ENCODE assay signal across 13 cellular contexts in the genomic region with DNA sequence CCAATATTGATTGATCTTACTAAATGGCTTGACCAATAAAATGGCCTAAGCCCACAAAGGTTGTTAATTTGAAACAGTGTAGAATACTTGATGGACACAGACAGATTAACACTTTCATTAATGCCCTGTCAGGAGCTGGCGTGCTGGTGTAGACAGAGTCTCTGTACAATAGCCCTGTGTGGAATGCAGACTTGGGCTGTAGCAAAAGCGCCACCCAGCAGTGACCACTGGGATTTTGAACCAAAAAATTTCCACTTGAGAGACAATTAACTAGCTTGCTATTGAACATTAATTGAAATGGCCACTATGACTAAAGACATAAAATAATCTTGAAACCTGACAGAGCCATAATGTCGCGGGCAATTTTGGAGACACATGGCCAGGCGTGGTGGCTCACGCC. TPM values are rescaled to one million over a fixed set of nuclear protein-coding genes. Genes with fewer than 3 reads are reported as not detected.
DNase-seq lines count a peak whose midpoint lies in the region; ATAC-seq and TF ChIP-seq lines count a peak whose summit lies in the region.
"Had no signal": no experiment of that assay in that cellular context is flagged by ENCODE, and none has a peak within 500 bp of the region (broad histone marks: within the 10 kb centered on the region; RNA-seq: fewer than 3 reads in every experiment).

No MANE protein-coding gene starts in this region.

- no peak overlapping the region for H2AFZ ChIP-seq in hepatocyte

- no peak overlapping the region for H3K27ac Mint-ChIP-seq in mesothelial cell of epicardium
- H3K27ac Mint-ChIP-seq: activated T-cell treated with anti-CD3 and anti-CD28 coated beads, Interleukin-2, amount 50 U/mL, for 24 hours had no signal

- H3K36me3 ChIP-seq in WERI-Rb-1 (no peaks in the 10 kb centered on the region), hepatocyte (replicated peaks; ENCODE audit: insufficient read depth, low read depth) (no peaks in the 10 kb centered on the region), stomach (no peaks in the 10 kb centered on the region)
- H3K36me3 ChIP-seq: suprapubic skin had no signal

- H3K36me3 Mint-ChIP-seq in mesothelial cell of epicardium, result no peaks in the 10 kb centered on the region

- TF ChIP-seq EP300 in stomach (IDR thresholded peaks at IDR 0.05), result no peak

- H4K20me1 ChIP-seq in hepatocyte (ENCODE audit: insufficient read depth, poor library complexity, severe bottlenecking), result no peaks in the 10 kb centered on the region

- H3K4me1 ChIP-seq in hepatocyte (ENCODE audit: insufficient read depth) (no peaks in the 10 kb centered on the region), stomach (no peaks in the 10 kb centered on the region)
- H3K4me1 ChIP-seq: body of pancreas, suprapubic skin had no signal

- H3K4me3 ChIP-seq in AG09309 (ENCODE audit: control insufficient read depth, low read depth, low read length), result no peak overlapping the region
- no peak overlapping the region for H3K4me3 ChIP-seq in WERI-Rb-1 (ENCODE audit: low read depth, low read length)
- H3K4me3 ChIP-seq in hepatocyte, result no peak overlapping the region
- H3K4me3 ChIP-seq in stomach, result no peak overlapping the region
- H3K4me3 ChIP-seq: body of pancreas, suprapubic skin had no signal

- no peaks in the 10 kb centered on the region for H3K9me3 ChIP-seq in WERI-Rb-1 (ENCODE audit: severe bottlenecking)
- H3K9me3 ChIP-seq in hepatocyte (ENCODE audit: low read depth), result no peaks in the 10 kb centered on the region
- no peaks in the 10 kb centered on the region for H3K9me3 ChIP-seq in stomach
- H3K9me3 ChIP-seq: body of pancreas, suprapubic skin had no signal

- TF ChIP-seq CTCF in AG09309 (IDR thresholded peaks at IDR 0.05; ENCODE audit: control insufficient read depth, insufficient read depth, low read depth, low read length, missing control alignments), result peak; percentile 30
- TF ChIP-seq CTCF in WERI-Rb-1 (IDR thresholded peaks at IDR 0.05; ENCODE audit: low read depth, low read length), result peak; percentile 20; the same call in 1 of the 2 replicates
- peak; percentile 28 for TF ChIP-seq CTCF in hepatocyte (IDR thresholded peaks at IDR 0.05; ENCODE audit: poor library complexity)
- TF ChIP-seq CTCF in mesothelial cell of epicardium (IDR thresholded peaks at IDR 0.05; ENCODE audit: unreplicated experiment), result no peak
- TF ChIP-seq CTCF in stomach (IDR thresholded peaks at IDR 0.05), result no peak

- no peaks in the 10 kb centered on the region for H3K9me3 Mint-ChIP-seq in mesothelial cell of epicardium
- H3K9me3 Mint-ChIP-seq: activated T-cell treated with anti-CD3 and anti-CD28 coated beads, Interleukin-2, amount 50 U/mL, for 24 hours had no signal

- no peak overlapping the region for H3K27ac ChIP-seq in WERI-Rb-1
- no peak overlapping the region for H3K27ac ChIP-seq in hepatocyte
- no peak overlapping the region for H3K27ac ChIP-seq in stomach
- H3K27ac ChIP-seq: body of pancreas, suprapubic skin had no signal

- peaks cover 32% of the 10 kb centered on the region for H3K27me3 Mint-ChIP-seq in mesothelial cell of epicardium (ENCODE audit: low read depth)

- intact Hi-C loops in stomach (cut with DNase I; ENCODE audit: low total_unique reads), result loop anchor here (10.0 kb wide), 1 partner anchor 88 kb away; no protein-coding TSS in a partner anchor

- TF ChIP-seq POLR2A in stomach (IDR thresholded peaks at IDR 0.05), result no peak

- peaks cover 6% of the 10 kb centered on the region for H3K4me1 Mint-ChIP-seq in mesothelial cell of epicardium

- no peak overlapping the region for H3K4me3 Mint-ChIP-seq in mesothelial cell of epicardium
- H3K4me3 Mint-ChIP-seq: activated T-cell treated with anti-CD3 and anti-CD28 coated beads, Interleukin-2, amount 50 U/mL, for 24 hours had no signal

- no peak overlapping the region for H3K4me2 ChIP-seq in hepatocyte

- no peak for ATAC-seq in HG02610 (IDR thresholded peaks at IDR 0.05; ENCODE audit: unreplicated experiment)
- ATAC-seq: body of pancreas had no signal

- 83% methylated on average over 6 of the region's 6 CpGs for WGBS in hepatocyte (ENCODE audit: low lambda C conversion rate, missing lambda C conversion rate)
- 79 to 84% (median 82%) methylated on average over 6 of the region's 6 CpGs for WGBS in stomach, 5 donors

- no peaks in the 10 kb centered on the region for H3K9me2 ChIP-seq in hepatocyte (replicated peaks; ENCODE audit: insufficient read depth)

- no peaks in the 10 kb centered on the region for H3K27me3 ChIP-seq in WERI-Rb-1 (ENCODE audit: insufficient read depth, low read depth, severe bottlenecking)
- H3K27me3 ChIP-seq in hepatocyte, result no peaks in the 10 kb centered on the region
- H3K27me3 ChIP-seq in stomach, result peaks cover 0 to 25% (median 0%) of the 10 kb centered on the region in 3 donors
- H3K27me3 ChIP-seq: body of pancreas had no signal

- H3K79me2 ChIP-seq in hepatocyte, result no peaks in the 10 kb centered on the region

- DNase-seq in AG09309 (ENCODE audit: low read depth), result no peak
- DNase-seq in HT1080 (ENCODE audit: low read depth), result peak; percentile 41
- peak; percentile 20 for DNase-seq in WERI-Rb-1
- DNase-seq in hepatocyte (ENCODE audit: low spot score), result no peak
- DNase-seq in mesothelial cell of epicardium (ENCODE audit: low spot score in 2 of 2, unreplicated experiment in 2 of 2), result no peak
- no peak for DNase-seq in NCI-H2171 (lab: John Stamatoyannopoulos, UW)
- DNase-seq in stomach, result no peak
- DNase-seq: activated T-cell treated with anti-CD3 and anti-CD28 coated beads, Interleukin-2, amount 50 U/mL, for 24 hours; body of pancreas; NCI-H146; posterior cingulate gyrus had no signal

RNA-seq across cellular contexts. Expression of a gene that starts 19.7 kb away (rescaled TPM):
- total RNA-seq in HT1080 (2014; rRNA removed; shearing (Covaris generic)), result not detected in 2 replicates
- polyA plus RNA-seq in HT1080 (2015; cell fraction: cytosol; rRNA removed), result not detected in 2 replicates
- 0.02 TPM in 1 of 2 replicates, not detected in the other for polyA plus RNA-seq in HT1080 (2015; cell fraction: nucleus; rRNA removed)
- total RNA-seq in hepatocyte, result not detected in 2 replicates
- polyA plus RNA-seq in hepatocyte, result 1.6 and 1.9 TPM in 2 replicates
- total RNA-seq in mesothelial cell of epicardium, result 0.34 to 0.75 TPM (median 0.69 TPM) in 3 replicates
- not detected for total RNA-seq in stomach
- under 1 TPM in 1 of 3 donors, not detected in 2; 0.25 TPM for polyA plus RNA-seq in stomach
- total RNA-seq: body of pancreas, suprapubic skin had no signal

RNA-seq across cellular contexts. Expression of a gene that starts 50.7 kb away (rescaled TPM):
- total RNA-seq in HT1080 (2014; rRNA removed; shearing (Covaris generic)), result 18.8 and 28.7 TPM in 2 replicates
- polyA plus RNA-seq in HT1080 (2015; cell fraction: cytosol; rRNA removed), result 17.0 and 21.5 TPM in 2 replicates
- polyA plus RNA-seq in HT1080 (2015; cell fraction: nucleus; rRNA removed), result 68.9 and 69.2 TPM in 2 replicates
- total RNA-seq in hepatocyte (19.4 and 21.1 TPM in 2 replicates), mesothelial cell of epicardium (49.4 to 51.5 TPM (median 50.0 TPM) in 3 replicates), stomach (100 to 1,000 TPM in 1 of 5 donors, 10 to 100 TPM in 4; 12.9 to 146 (median 29.5) TPM)
- polyA plus RNA-seq in hepatocyte (30.6 and 37.5 TPM in 2 replicates), stomach (10 to 100 TPM; 15.3 to 24.2 (median 20.0) TPM)

RNA-seq across cellular contexts. Expression of a gene that starts 50.9 kb away (rescaled TPM):
- 34.9 and 71.5 TPM in 2 replicates for total RNA-seq in HT1080 (2014; rRNA removed; shearing (Covaris generic))
- 181 and 214 TPM in 2 replicates for polyA plus RNA-seq in HT1080 (2015; cell fraction: cytosol; rRNA removed)
- 53.7 and 60.1 TPM in 2 replicates for polyA plus RNA-seq in HT1080 (2015; cell fraction: nucleus; rRNA removed)
- 20.7 and 29.5 TPM in 2 replicates for total RNA-seq in hepatocyte
- 272 and 299 TPM in 2 replicates for polyA plus RNA-seq in hepatocyte
- 98.7 to 119 TPM (median 111 TPM) in 3 replicates for total RNA-seq in mesothelial cell of epicardium
- total RNA-seq in stomach, result 10 to 100 TPM; 20.2 to 90.7 (median 43.2) TPM
- 100 to 1,000 TPM; 111 to 148 (median 116) TPM for polyA plus RNA-seq in stomach

RNA-seq across cellular contexts. Expression of a gene that starts 53.0 kb away (rescaled TPM):
- total RNA-seq in HT1080 (2014; rRNA removed; shearing (Covaris generic)), result 1.8 and 3.5 TPM in 2 replicates
- polyA plus RNA-seq in HT1080 (2015; cell fraction: cytosol; rRNA removed), result 0.49 and 0.51 TPM in 2 replicates
- 23.6 and 27.6 TPM in 2 replicates for polyA plus RNA-seq in HT1080 (2015; cell fraction: nucleus; rRNA removed)
- total RNA-seq in hepatocyte (1.4 and 1.8 TPM in 2 replicates), mesothelial cell of epicardium (18.4 to 18.8 TPM (median 18.5 TPM) in 3 replicates), stomach (1 to 10 TPM in 3 of 5 donors, under 1 TPM in 1, not detected in 1; 0.37 to 7.8 (median 4.9) TPM)
- polyA plus RNA-seq in hepatocyte (1.8 and 3.8 TPM in 2 replicates), stomach (1 to 10 TPM in 1 of 3 donors, under 1 TPM in 2; 0.31 to 2.9 (median 0.87) TPM)

RNA-seq across cellular contexts. Expression of a gene that starts 56.2 kb away (rescaled TPM):
- not detected in 2 replicates for total RNA-seq in HT1080 (2014; rRNA removed; shearing (Covaris generic))
- polyA plus RNA-seq in HT1080 (2015; cell fraction: cytosol; rRNA removed), result 0.03 and 0.06 TPM in 2 replicates
- 0.08 and 0.16 TPM in 2 replicates for polyA plus RNA-seq in HT1080 (2015; cell fraction: nucleus; rRNA removed)
- 5.7 and 6.7 TPM in 2 replicates for total RNA-seq in hepatocyte
- 26.0 and 26.1 TPM in 2 replicates for polyA plus RNA-seq in hepatocyte
- total RNA-seq in mesothelial cell of epicardium, result 0.09 TPM in 1 of 3 replicates, not detected in the others
- 1 to 10 TPM in 4 of 5 donors, not detected in 1; 1.5 to 7.0 (median 2.6) TPM for total RNA-seq in stomach
- 10 to 100 TPM in 1 of 3 donors, 1 to 10 TPM in 2; 2.4 to 10.5 (median 3.1) TPM for polyA plus RNA-seq in stomach

Comparison
In these comparisons a context has a peak if more than half of its experiments do, and no peak if none do; other contexts are left out.
1. DNase-seq: peak in HT1080 (single experiment) and WERI-Rb-1 (single experiment); none in AG09309 (single experiment), hepatocyte (single experiment), mesothelial cell of epicardium (0 of 2), NCI-H2171 (single experiment) and stomach (single experiment).
2. CTCF ChIP-seq: peak in AG09309 (single experiment), WERI-Rb-1 (single experiment) and hepatocyte (single experiment); none in mesothelial cell of epicardium (single experiment) and stomach (0 of 7).